Comparison of ENCODE assay signal across 13 cellular contexts in the genomic region with DNA sequence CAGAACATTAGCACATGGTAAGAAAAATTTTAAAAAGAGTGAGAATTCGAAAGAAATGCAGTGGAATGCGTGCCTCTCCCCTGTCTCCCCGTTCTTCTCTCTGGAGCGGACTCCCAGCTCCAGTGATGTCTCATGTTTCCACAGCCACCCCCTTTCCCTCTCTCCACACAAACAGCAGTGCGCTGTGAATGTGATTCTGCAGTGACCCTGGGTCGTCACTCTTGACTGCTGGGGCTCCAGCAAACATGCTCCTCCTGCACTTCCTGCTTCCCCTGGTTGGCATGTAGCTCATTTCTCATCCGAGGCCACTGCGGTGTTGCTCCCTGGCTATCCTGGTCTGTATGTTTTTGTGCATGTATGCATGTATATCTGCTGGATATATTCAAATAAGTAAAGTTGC. TPM values are rescaled to one million over a fixed set of nuclear protein-coding genes. Genes with fewer than 3 reads are reported as not detected.
A peak's percentile ranks its signal among the peaks of the same experiment; 100 is the strongest.
DNase-seq lines count a peak whose midpoint lies in the region; ATAC-seq, FAIRE-seq and TF ChIP-seq lines count a peak whose summit lies in the region.
"Had no signal": no experiment of that assay in that cellular context is flagged by ENCODE, and none has a peak within 500 bp of the region (broad histone marks: within the 10 kb centered on the region; RNA-seq: fewer than 3 reads in every experiment).

No MANE protein-coding gene starts in this region.

- ATAC-seq in HepG2 (peak; percentile 90), HG02981 (IDR thresholded peaks at IDR 0.05; ENCODE audit: unreplicated experiment) (no peak), HG03139 (IDR thresholded peaks at IDR 0.05; ENCODE audit: unreplicated experiment) (no peak)
- ATAC-seq: GM12878 had no signal

- H3K4me2 ChIP-seq in HepG2 (ENCODE audit: low read depth, low read length): peak overlapping the region; percentile 61

- no peak overlapping the region for H2AFZ ChIP-seq in HepG2 (ENCODE audit: low read length)

- H3K4me1 Mint-ChIP-seq in activated naive CD8-positive, alpha-beta T cell (ENCODE audit: low read depth): peaks cover 50% of the 10 kb centered on the region
- peaks cover 35% of the 10 kb centered on the region for H3K4me1 Mint-ChIP-seq in activated naive CD8-positive, alpha-beta T cell treated with anti-CD3 and anti-CD28 coated beads for 36 hours

- WGBS in HepG2 (ENCODE audit: low lambda C conversion rate): 3% methylated on average over 8 of the region's 8 CpGs
- WGBS in thyroid gland, 2 donors: 21 to 29% methylated on average over 8 of the region's 8 CpGs

- peak overlapping the region; percentile 22 for H3K27ac Mint-ChIP-seq in activated naive CD8-positive, alpha-beta T cell
- H3K27ac Mint-ChIP-seq in activated naive CD8-positive, alpha-beta T cell treated with anti-CD3 and anti-CD28 coated beads for 36 hours: no peak overlapping the region
- H3K27ac Mint-ChIP-seq: activated naive CD4-positive, alpha-beta T cell treated with anti-CD3 and anti-CD28 coated beads for 36 hours had no signal

- H3K27me3 Mint-ChIP-seq in activated naive CD8-positive, alpha-beta T cell: no peaks in the 10 kb centered on the region
- H3K27me3 Mint-ChIP-seq in activated naive CD8-positive, alpha-beta T cell treated with anti-CD3 and anti-CD28 coated beads for 36 hours: no peaks in the 10 kb centered on the region

- no peak for DNase-seq in activated naive CD8-positive, alpha-beta T cell treated with anti-CD3 and anti-CD28 coated beads for 36 hours
- DNase-seq in amniotic epithelial cell (ENCODE audit: low read depth): peak; percentile 50
- peak; percentile 83 for DNase-seq in HepG2 (ENCODE audit: low spot score)
- DNase-seq in thyroid gland: peak; percentile 60 to 77
- no peak for DNase-seq in activated T-cell treated with anti-CD3 and anti-CD28 coated beads, Interleukin-2, amount 50 U/mL, for 48 hours
- DNase-seq: activated naive CD4-positive, alpha-beta T cell treated with anti-CD3 and anti-CD28 coated beads for 36 hours; C1 segment of cervical spinal cord; esophagus squamous epithelium; Kasumi-1 had no signal

- FAIRE-seq in HepG2 (lab: Jason Lieb, UNC): peak; percentile 86
- FAIRE-seq: GM12878 had no signal

- H3K9ac ChIP-seq in HepG2 (ENCODE audit: insufficient read depth, low read depth, low read length): no peak overlapping the region

- TF ChIP-seq CTCF in HepG2 (CRISPR knock-in tag; IDR thresholded peaks at IDR 0.05): no peak
- TF ChIP-seq CTCF in thyroid gland (IDR thresholded peaks at IDR 0.05): no peak

- H3K9me3 ChIP-seq in HepG2 (ENCODE audit: low read length): no peaks in the 10 kb centered on the region
- H3K9me3 ChIP-seq in thyroid gland: no peaks in the 10 kb centered on the region
- H3K9me3 ChIP-seq: esophagus squamous epithelium had no signal

- TF ChIP-seq RAD21 in HepG2 (CRISPR knock-in tag; IDR thresholded peaks at IDR 0.05): no peak

- H3K4me3 ChIP-seq in HepG2 (replicated peaks in 1 of 3; ENCODE audit: insufficient read depth in 1 of 3, low read depth in 2 of 3, low read length in 3 of 3) (no peak overlapping the region; a peak in 1 of 6 replicates), thyroid gland (replicated peaks in 1 of 3) (no peak overlapping the region)
- H3K4me3 ChIP-seq: esophagus squamous epithelium, GM12878 had no signal

- H3K4me3 Mint-ChIP-seq in activated naive CD8-positive, alpha-beta T cell: no peak overlapping the region
- no peak overlapping the region for H3K4me3 Mint-ChIP-seq in activated naive CD8-positive, alpha-beta T cell treated with anti-CD3 and anti-CD28 coated beads for 36 hours
- H3K4me3 Mint-ChIP-seq: activated naive CD4-positive, alpha-beta T cell treated with anti-CD3 and anti-CD28 coated beads for 36 hours had no signal

- POLR2A ChIA-PET in HepG2 (lab: Yijun Ruan, JAX): interaction anchor here (1.1 to 2.4 kb wide), 2 partner anchors 15 to 23 kb away, joined by 5 to 7 read pairs; no protein-coding TSS in a partner anchor

- intact Hi-C loops in HepG2 (cut with micrococcal nuclease; ENCODE audit: unreplicated experiment): no loop called here
- intact Hi-C loops in thyroid gland (cut with DNase I): no loop called here

- H3K9me3 Mint-ChIP-seq in activated naive CD8-positive, alpha-beta T cell (ENCODE audit: low read depth): no peaks in the 10 kb centered on the region
- peaks cover 5% of the 10 kb centered on the region for H3K9me3 Mint-ChIP-seq in activated naive CD8-positive, alpha-beta T cell treated with anti-CD3 and anti-CD28 coated beads for 36 hours

- TF ChIP-seq POLR2A in HepG2 (IDR thresholded peaks at IDR 0.05; ENCODE audit: insufficient read depth in 1 of 2, low read depth in 2 of 2, low read length in 2 of 2) (no peak), thyroid gland (IDR thresholded peaks at IDR 0.05) (no peak)

- H4K20me1 ChIP-seq in HepG2 (ENCODE audit: insufficient read depth, low read length): no peaks in the 10 kb centered on the region; the same call in 1 of the 2 replicates

- peaks cover 3% of the 10 kb centered on the region for H3K36me3 Mint-ChIP-seq in activated naive CD8-positive, alpha-beta T cell
- peaks cover 7% of the 10 kb centered on the region for H3K36me3 Mint-ChIP-seq in activated naive CD8-positive, alpha-beta T cell treated with anti-CD3 and anti-CD28 coated beads for 36 hours

- H3K27ac ChIP-seq in HepG2 (ENCODE audit: extremely low read length, insufficient read depth, low read length): peak overlapping the region; percentile 32
- H3K27ac ChIP-seq in thyroid gland: peak overlapping the region; percentile 27 to 96 (median 86)
- H3K27ac ChIP-seq: esophagus squamous epithelium had no signal

- in situ Hi-C loops in HepG2 (cut with HindIII; ENCODE audit: extremely low pct_ligation_motif_present, low pct_unique_long_range_greater_than_20kb): no loop called here

- no peak for TF ChIP-seq EP300 in HepG2 (IDR thresholded peaks at IDR 0.05; ENCODE audit: low read depth in 2 of 2, low read length in 2 of 2)
- TF ChIP-seq EP300 in HepG2 (CRISPR knock-in tag; IDR thresholded peaks at IDR 0.05; ENCODE audit: borderline replicate concordance): no peak

- peaks cover 32% of the 10 kb centered on the region for H3K79me2 ChIP-seq in HepG2 (ENCODE audit: insufficient read depth, low read length)

- peaks cover 67% of the 10 kb centered on the region for H3K4me1 ChIP-seq in HepG2 (ENCODE audit: insufficient read depth, low read length)
- peaks cover 68 to 91% of the 10 kb centered on the region in 2 donors for H3K4me1 ChIP-seq in thyroid gland

- CTCF ChIA-PET in HepG2 (lab: Yijun Ruan, JAX; ENCODE audit: low intra/inter-chr PET ratio, low total read pairs): no interaction called here

- H3K36me3 ChIP-seq in HepG2 (replicated peaks in 1 of 2; ENCODE audit: control insufficient read depth in 1 of 2, insufficient read depth in 2 of 2, low read length in 2 of 2) (no peaks in the 10 kb centered on the region), thyroid gland (no peaks in the 10 kb centered on the region)
- H3K36me3 ChIP-seq: esophagus squamous epithelium had no signal

- BruUV-seq in HepG2 (replicated peaks; lab: Mats Ljungman, UMichigan): no TSS peak

- H3K27me3 ChIP-seq in HepG2 (ENCODE audit: control insufficient read depth in 1 of 2, insufficient read depth in 2 of 2, low read length in 2 of 2) (no peaks in the 10 kb centered on the region), thyroid gland (no peaks in the 10 kb centered on the region)
- H3K27me3 ChIP-seq: esophagus squamous epithelium had no signal

TF ChIP-seq in HepG2, 621 proteins besides CTCF, POLR2A, EP300 and RAD21 (continues in another document):
- TF ChIP-seq CERS6 (CRISPR knock-in tag; IDR thresholded peaks at IDR 0.05) (no peak), FOXA1 (IDR thresholded peaks at IDR 0.05) (no peak), FOXA1 (CRISPR knock-in tag; IDR thresholded peaks at IDR 0.05) (peak; percentile 55), ZNF232 (CRISPR knock-in tag; IDR thresholded peaks at IDR 0.05; ENCODE audit: borderline replicate concordance) (no peak), FOXK1 (CRISPR knock-in tag; IDR thresholded peaks at IDR 0.05; ENCODE audit: borderline replicate concordance, low read depth) (peak; percentile 36; the same call in 1 of the 2 replicates), KAT2B (IDR thresholded peaks at IDR 0.05; ENCODE audit: borderline replicate concordance, low read depth, low read length) (no peak)

RNA-seq across cellular contexts. Expression of gene PHF2, which starts 13.3 kb away (rescaled TPM):
- total RNA-seq in activated naive CD8-positive, alpha-beta T cell treated with anti-CD3 and anti-CD28 coated beads for 36 hours: 10 to 100 TPM; 14.6 to 15.6 TPM
- 9.1 and 9.3 TPM in 2 replicates for total RNA-seq in HepG2 (2016; rRNA removed; fragmentation: Illumina TruSeq; extraction: Trizol)
- total RNA-seq in HepG2 (2016; cell fraction: cytosol; rRNA removed; fragmentation: Illumina TruSeq; extraction: Trizol; ENCODE audit: low read depth): 0.81 and 1.1 TPM in 2 replicates
- total RNA-seq in HepG2 (2016; cell fraction: insoluble cytoplasmic fraction; rRNA removed; fragmentation: Illumina TruSeq; extraction: Trizol): 7.2 and 9.5 TPM in 2 replicates
- 4.9 and 5.3 TPM in 2 replicates for total RNA-seq in HepG2 (2016; cell fraction: membrane; rRNA removed; fragmentation: Illumina TruSeq; extraction: Trizol)
- total RNA-seq in HepG2 (2016; cell fraction: nucleus; rRNA removed; fragmentation: Illumina TruSeq; extraction: Trizol): 8.3 and 9.2 TPM in 2 replicates
- polyA plus RNA-seq in HepG2 (2011; rRNA removed): 6.6 and 7.0 TPM in 2 replicates
- 4.2 and 4.7 TPM in 2 replicates for polyA plus RNA-seq in HepG2 (2011; cell fraction: cytosol; rRNA removed)
- 10.7 and 12.3 TPM in 2 replicates for polyA plus RNA-seq in HepG2 (2011; cell fraction: nucleus; rRNA removed)
- 6.9 and 7.1 TPM in 2 replicates for polyA plus RNA-seq in HepG2 (2012)
- 0.63 TPM in 2 replicates for polyA plus RNA-seq in HepG2 (2016; cell fraction: cytosol; fragmentation: Illumina TruSeq; extraction: Trizol; ENCODE audit: low read depth)
- polyA plus RNA-seq in HepG2 (2016; cell fraction: insoluble cytoplasmic fraction; fragmentation: Illumina TruSeq; extraction: Trizol; ENCODE audit: low read depth): 9.5 and 12.0 TPM in 2 replicates
- 3.9 and 4.0 TPM in 2 replicates for polyA plus RNA-seq in HepG2 (2016; cell fraction: membrane; fragmentation: Illumina TruSeq; extraction: Trizol; ENCODE audit: low read depth)
- 23.0 and 24.9 TPM in 2 replicates for polyA plus RNA-seq in HepG2 (2016; cell fraction: nucleus; fragmentation: Illumina TruSeq; extraction: Trizol; ENCODE audit: insufficient read depth, low read depth)
- polyA minus RNA-seq in HepG2 (2011; rRNA and poly(A)+ RNA removed; ENCODE audit: low replicate concordance): 4.6 and 6.3 TPM in 2 replicates
- 4.8 and 5.0 TPM in 2 replicates for polyA minus RNA-seq in HepG2 (2011; cell fraction: cytosol; rRNA and poly(A)+ RNA removed)
- 4.2 and 5.1 TPM in 2 replicates for polyA minus RNA-seq in HepG2 (2011; cell fraction: nucleus; rRNA and poly(A)+ RNA removed)
- 10 to 100 TPM; 32.8 to 50.1 (median 33.0) TPM for total RNA-seq in thyroid gland

Comparison
In these comparisons a context has a peak if more than half of its experiments do, and no peak if none do; other contexts are left out.
1. DNase-seq: peak in amniotic epithelial cell (single experiment), HepG2 (single experiment) and thyroid gland (2 of 2); none in activated naive CD8-positive, alpha-beta T cell treated with anti-CD3 and anti-CD28 coated beads for 36 hours (single experiment) and activated T-cell treated with anti-CD3 and anti-CD28 coated beads, Interleukin-2, amount 50 U/mL, for 48 hours (0 of 2).